Comparison of ENCODE assay signal across 30 cellular contexts in the genomic region with DNA sequence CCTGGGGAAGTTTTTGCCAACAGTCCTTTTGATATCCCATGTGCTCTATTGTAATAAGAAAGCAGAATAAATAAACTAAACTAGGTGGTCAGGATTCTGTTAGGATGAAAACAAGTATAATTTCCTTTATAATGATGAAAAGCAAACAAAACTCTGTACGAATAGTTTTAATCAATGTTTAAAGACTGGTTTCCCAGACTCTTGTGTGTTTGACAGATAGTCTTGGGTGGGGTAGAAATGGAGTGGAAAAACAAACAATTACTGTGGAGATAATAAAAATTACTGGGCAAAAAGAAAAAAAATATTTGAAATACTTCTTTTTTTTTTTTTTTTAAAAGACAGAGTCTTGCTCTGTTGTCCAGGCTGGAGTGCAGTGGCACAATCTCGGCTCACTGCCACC.
"Had no signal": no experiment of that assay in that cellular context is flagged by ENCODE, and none has a peak within 500 bp of the region (broad histone marks: within the 10 kb centered on the region; RNA-seq: fewer than 3 reads in every experiment).

No MANE protein-coding gene starts in this region.

- H3K9me3 ChIP-seq: adrenal gland, body of pancreas had no signal

- ATAC-seq: activated CD4-positive, alpha-beta T cell treated with anti-CD3 and anti-CD28 coated beads for 36 hours; activated CD8-positive, alpha-beta memory T cell treated with anti-CD3 and anti-CD28 coated beads, Interleukin-2, amount 10 ng/mL, durations not matched to agents 7 days and 5 days; activated CD8-positive, alpha-beta T cell treated with anti-CD3 and anti-CD28 coated beads, Interleukin-2, amount 10 ng/mL, durations not matched to agents 7 days and 5 days; activated naive CD8-positive, alpha-beta T cell treated with anti-CD3 and anti-CD28 coated beads, Interleukin-2, amount 50 U/mL, for 24 hours; body of pancreas; esophagus mucosa had no signal

- H3K27ac ChIP-seq: adrenal gland, body of pancreas, epithelial cell of prostate had no signal

- H3K4me3 ChIP-seq: adrenal gland, body of pancreas had no signal

- H3K4me1 ChIP-seq: adrenal gland had no signal

- FAIRE-seq: colon, endometrium, endothelial cell of umbilical vein, frontal cortex had no signal

- H3K36me3 ChIP-seq: adrenal gland had no signal

- DNase-seq: activated CD4-positive, alpha-beta memory T cell treated with anti-CD3 and anti-CD28 coated beads for 36 hours; activated CD4-positive, alpha-beta T cell treated with anti-CD3 and anti-CD28 coated beads for 36 hours; activated CD4-positive, alpha-beta T cell treated with anti-CD3 and anti-CD28 coated beads, Interleukin-2, amount 10 ng/mL, durations not matched to agents 24 days and 14 days; activated CD4-positive, CD25-positive, alpha-beta regulatory T cell; activated CD4-positive, CD25-positive, alpha-beta regulatory T cell treated with anti-CD3 and anti-CD28 coated beads, Interleukin-2, amount 50 U/mL, for 72 hours; activated CD8-positive, alpha-beta memory T cell treated with anti-CD3 and anti-CD28 coated beads, Interleukin-2, amount 10 ng/mL, durations not matched to agents 7 days and 5 days; activated CD8-positive, alpha-beta memory T cell treated with anti-CD3 and anti-CD28 coated beads, Interleukin-2, amount 50 U/mL, for 4 hours; activated CD8-positive, alpha-beta T cell treated with anti-CD3 and anti-CD28 coated beads, Interleukin-2, amount 10 ng/mL, durations not matched to agents 7 days and 5 days; activated effector memory CD4-positive, alpha-beta T cell treated with anti-CD3 and anti-CD28 coated beads, Interleukin-2, amount 50 U/mL, for 16 hours; activated naive CD4-positive, alpha-beta T cell treated with anti-CD3 and anti-CD28 coated beads for 36 hours; activated naive CD8-positive, alpha-beta T cell treated with anti-CD3 and anti-CD28 coated beads for 36 hours; activated naive CD8-positive, alpha-beta T cell treated with anti-CD3 and anti-CD28 coated beads, Interleukin-2, amount 50 U/mL, for 24 hours; activated T-cell treated with anti-CD3 and anti-CD28 coated beads, Interleukin-2, amount 50 U/mL, for 1 hour; activated T-cell treated with anti-CD3 and anti-CD28 coated beads, Interleukin-2, amount 50 U/mL, for 48 hours; adrenal gland; amygdala; aorta; body of pancreas; caudate nucleus; cortex of kidney; effector CD4-positive, alpha-beta T cell; foreskin fibroblast; head of caudate nucleus; hypothalamus had no signal

- H3K27me3 ChIP-seq: adrenal gland, body of pancreas had no signal
